Comparison of ENCODE assay signal across 8 cellular contexts in genomic region chr10:110865804-110866482, GRCh38. TPM values are rescaled to one million over a fixed set of nuclear protein-coding genes. Genes with fewer than 3 reads are reported as not detected.
DNase-seq lines count a peak whose midpoint lies in the region; ATAC-seq and TF ChIP-seq lines count a peak whose summit lies in the region.

No MANE protein-coding gene starts in this region.

- TF ChIP-seq EP300 in suprapubic skin (IDR thresholded peaks at IDR 0.05), result no peak

- WGBS in suprapubic skin, result 29% methylated on average over 4 of the region's 4 CpGs
- 83 to 94% methylated on average over 3 to 4 of the region's 4 CpGs for WGBS in endodermal cell (ENCODE audit: insufficient coverage in 1 of 2, insufficient read length in 1 of 2), 2 experiments

- H3K27ac Mint-ChIP-seq in activated CD4-positive, alpha-beta T cell treated with anti-CD3 and anti-CD28 coated beads for 36 hours, result peak overlapping the region; percentile 99
- no peak overlapping the region for H3K27ac Mint-ChIP-seq in endodermal cell

- intact Hi-C loops in activated CD4-positive, alpha-beta T cell treated with anti-CD3 and anti-CD28 coated beads for 36 hours (cut with DNase I, micrococcal nuclease), result loop anchor here in 1 of 2 experiments (2.0 to 5.0 kb wide), 2 partner anchors 91 to 299 kb away; partner anchors contain the start of gene SMC3

- H3K4me3 ChIP-seq in fibroblast of the aortic adventitia (ENCODE audit: low read depth, low read length), result no peak overlapping the region
- H3K4me3 ChIP-seq in suprapubic skin, result no peak overlapping the region
- no peak overlapping the region for H3K4me3 ChIP-seq in endodermal cell (ENCODE audit: low read length)

- peaks cover 9% of the 10 kb centered on the region for H3K36me3 Mint-ChIP-seq in activated CD4-positive, alpha-beta T cell treated with anti-CD3 and anti-CD28 coated beads for 36 hours (ENCODE audit: low read depth)
- no peaks in the 10 kb centered on the region for H3K36me3 Mint-ChIP-seq in endodermal cell (ENCODE audit: low read depth)

- POLR2A ChIA-PET in activated CD4-positive, alpha-beta T cell treated with anti-CD3 and anti-CD28 coated beads for 36 hours (lab: Charles Lee), result interaction anchor here (0.7 kb wide), 1 partner anchor 110 kb away, joined by 3 read pairs; no protein-coding TSS in a partner anchor

- H3K9ac ChIP-seq in endodermal cell (ENCODE audit: extremely low read depth, low read length, poor library complexity, severe bottlenecking), result no peak overlapping the region

- H3K27me3 ChIP-seq in suprapubic skin (no peaks in the 10 kb centered on the region), endodermal cell (ENCODE audit: control insufficient read depth, insufficient read depth, low read length, poor library complexity, severe bottlenecking) (no peaks in the 10 kb centered on the region)

- no peak overlapping the region for H3K4me3 Mint-ChIP-seq in activated CD4-positive, alpha-beta T cell treated with anti-CD3 and anti-CD28 coated beads for 36 hours
- H3K4me3 Mint-ChIP-seq in endodermal cell, result no peak overlapping the region

- no peak for ATAC-seq in activated CD4-positive, alpha-beta T cell treated with anti-CD3 and anti-CD28 coated beads for 36 hours

- H3K4me1 Mint-ChIP-seq in activated CD4-positive, alpha-beta T cell treated with anti-CD3 and anti-CD28 coated beads for 36 hours, result peaks cover 97% of the 10 kb centered on the region
- H3K4me1 Mint-ChIP-seq in endodermal cell, result peaks cover 30% of the 10 kb centered on the region

- no peak for DNase-seq in activated CD4-positive, alpha-beta T cell treated with anti-CD3 and anti-CD28 coated beads for 36 hours
- DNase-seq in activated CD4-positive, alpha-beta T cell treated with anti-CD3 and anti-CD28 coated beads for 1 hour, result no peak
- DNase-seq in OCI-M1 (lab: John Stamatoyannopoulos, UW) (peak; percentile 60), fibroblast of the aortic adventitia (ENCODE audit: low read depth) (peak; percentile 33), suprapubic skin (ENCODE audit: low spot score in 2 of 2) (no peak), SIG-M5 treated with dmso at 0.1 percent for 504 hours (lab: John Stamatoyannopoulos, UW; ENCODE audit: unreplicated experiment) (no peak), endodermal cell (no peak), COR-L47 (lab: John Stamatoyannopoulos, UW) (no peak)

- H3K4me1 ChIP-seq in suprapubic skin (peaks cover 90% of the 10 kb centered on the region), endodermal cell (ENCODE audit: control insufficient read depth, insufficient read depth, low read length) (peaks cover 7% of the 10 kb centered on the region)

- H3K9me3 ChIP-seq in suprapubic skin (no peaks in the 10 kb centered on the region), endodermal cell (ENCODE audit: control insufficient read depth, low read length) (no peaks in the 10 kb centered on the region)

- TF ChIP-seq POLR2A in suprapubic skin (IDR thresholded peaks at IDR 0.05), result no peak

- no peaks in the 10 kb centered on the region for H3K9me3 Mint-ChIP-seq in activated CD4-positive, alpha-beta T cell treated with anti-CD3 and anti-CD28 coated beads for 36 hours (ENCODE audit: low read depth)
- no peaks in the 10 kb centered on the region for H3K9me3 Mint-ChIP-seq in endodermal cell

- H3K27me3 Mint-ChIP-seq in activated CD4-positive, alpha-beta T cell treated with anti-CD3 and anti-CD28 coated beads for 36 hours, result no peaks in the 10 kb centered on the region
- H3K27me3 Mint-ChIP-seq in endodermal cell (ENCODE audit: insufficient read depth), result no peaks in the 10 kb centered on the region

- H3K36me3 ChIP-seq in suprapubic skin, result no peaks in the 10 kb centered on the region
- H3K36me3 ChIP-seq in endodermal cell (ENCODE audit: control insufficient read depth, insufficient read depth, low read length), result no peaks in the 10 kb centered on the region

- H3K27ac ChIP-seq in suprapubic skin (peak overlapping the region; percentile 84), endodermal cell (ENCODE audit: low read depth, low read length) (no peak overlapping the region)

- TF ChIP-seq CTCF in fibroblast of the aortic adventitia (IDR thresholded peaks at IDR 0.05; ENCODE audit: insufficient read depth, low read length), result no peak
- TF ChIP-seq CTCF in suprapubic skin (IDR thresholded peaks at IDR 0.05), result no peak
- TF ChIP-seq CTCF in endodermal cell (conservative IDR thresholded peaks at IDR 0.05), result no peak

- CTCF ChIA-PET in activated CD4-positive, alpha-beta T cell treated with anti-CD3 and anti-CD28 coated beads for 36 hours (lab: Charles Lee), result interaction anchor here (0.6 to 2.4 kb wide), 7 partner anchors 10 to 1343 kb away, joined by 3 to 15 read pairs (median 4); no protein-coding TSS in a partner anchor

RNA-seq across cellular contexts. Expression of gene PDCD4, which starts 5.8 kb away (rescaled TPM):
- 100 to 1,000 TPM in 1 of 2 experiments, 10 to 100 TPM in 1; 69.8 to 125 TPM for total RNA-seq in activated CD4-positive, alpha-beta T cell treated with anti-CD3 and anti-CD28 coated beads for 36 hours
- total RNA-seq in fibroblast of the aortic adventitia (ENCODE audit: low replicate concordance) (52.9 and 302 TPM in 2 replicates), suprapubic skin (100 to 1,000 TPM; 243 to 594 (median 293) TPM), endodermal cell (10 to 100 TPM; 46.5 to 48.5 TPM)
- polyA plus RNA-seq in endodermal cell (2013, experiment 1 of 2), result 52.4 TPM
- 41.7 TPM for polyA plus RNA-seq in endodermal cell (2013, experiment 2 of 2)

RNA-seq across cellular contexts. Expression of gene BBIP1, which starts 53.0 kb away (rescaled TPM):
- total RNA-seq in activated CD4-positive, alpha-beta T cell treated with anti-CD3 and anti-CD28 coated beads for 36 hours, result 10 to 100 TPM; 34.3 to 48.8 TPM
- total RNA-seq in fibroblast of the aortic adventitia (ENCODE audit: low replicate concordance) (2.6 and 38.1 TPM in 2 replicates), suprapubic skin (10 to 100 TPM in 2 of 4 donors, 1 to 10 TPM in 2; 6.5 to 14.0 (median 10.3) TPM), endodermal cell (10 to 100 TPM; 27.6 to 32.8 TPM)
- 40.6 TPM for polyA plus RNA-seq in endodermal cell (2013, experiment 1 of 2)
- 45.4 TPM for polyA plus RNA-seq in endodermal cell (2013, experiment 2 of 2)

RNA-seq across cellular contexts. Expression of gene SHOC2, which starts 53.5 kb away (rescaled TPM):
- total RNA-seq in activated CD4-positive, alpha-beta T cell treated with anti-CD3 and anti-CD28 coated beads for 36 hours, result 10 to 100 TPM; 31.3 to 40.4 TPM
- total RNA-seq in fibroblast of the aortic adventitia (ENCODE audit: low replicate concordance) (63.9 and 70.1 TPM in 2 replicates), suprapubic skin (10 to 100 TPM; 33.8 to 80.8 (median 40.8) TPM), endodermal cell (10 to 100 TPM; 38.4 to 49.6 TPM)
- polyA plus RNA-seq in endodermal cell (2013, experiment 1 of 2), result 29.0 TPM
- polyA plus RNA-seq in endodermal cell (2013, experiment 2 of 2), result 30.3 TPM

Comparison
In these comparisons a context has a peak if more than half of its experiments do, and no peak if none do; other contexts are left out.
1. DNase-seq: peak in OCI-M1 (single experiment) and fibroblast of the aortic adventitia (single experiment); none in activated CD4-positive, alpha-beta T cell treated with anti-CD3 and anti-CD28 coated beads for 36 hours (single experiment), activated CD4-positive, alpha-beta T cell treated with anti-CD3 and anti-CD28 coated beads for 1 hour (single experiment), suprapubic skin (0 of 2), SIG-M5 treated with dmso at 0.1 percent for 504 hours (single experiment), endodermal cell (single experiment) and COR-L47 (single experiment).